In the genomic region with DNA sequence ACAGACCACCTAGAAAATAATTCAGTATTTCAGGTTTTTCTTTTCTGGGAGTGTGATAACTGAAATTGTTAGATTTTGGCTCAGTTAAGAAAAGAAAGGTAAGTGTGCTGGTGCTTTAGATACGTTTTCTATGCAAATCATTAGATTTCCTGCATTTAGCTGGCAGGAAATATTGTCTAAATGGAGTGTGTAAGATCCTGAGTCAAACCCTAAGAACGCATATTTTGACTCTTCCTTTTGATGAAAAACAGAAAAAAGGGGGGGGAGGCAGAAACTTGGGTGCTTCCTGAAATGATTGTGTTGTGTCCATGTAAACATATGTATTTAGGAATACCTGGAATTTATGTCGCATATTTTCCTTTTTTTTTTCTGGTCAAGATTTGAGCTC, we compare ENCODE assay signal across 9 cellular contexts. TPM values are rescaled to one million over a fixed set of nuclear protein-coding genes. Genes with fewer than 3 reads are reported as not detected.
A peak's percentile ranks its signal among the peaks of the same experiment; 100 is the strongest.
DNase-seq lines count a peak whose midpoint lies in the region; ATAC-seq and TF ChIP-seq lines count a peak whose summit lies in the region.
"Had no signal": no experiment of that assay in that cellular context is flagged by ENCODE, and none has a peak within 500 bp of the region (broad histone marks: within the 10 kb centered on the region; RNA-seq: fewer than 3 reads in every experiment).

No MANE protein-coding gene starts in this region.

- no peak for TF ChIP-seq CTCF in HFF-Myc (IDR thresholded peaks at IDR 0.05; ENCODE audit: low read depth, low read length, missing control alignments)

- H3K4me3 Mint-ChIP-seq in activated CD4-positive, alpha-beta memory T cell treated with anti-CD3 and anti-CD28 coated beads, Interleukin-2, amount 10 ng/mL, durations not matched to agents 7 days and 5 days: peak overlapping the region; percentile 92
- peak overlapping the region; percentile 80 for H3K4me3 Mint-ChIP-seq in stimulated activated memory B cell treated with anti-CD40 and anti-IgM and Interleukin-4, amounts not matched to agents 10 μg/mL and 1 μg/mL and 100 μg/mL, for 72 hours

- CTCF ChIA-PET in activated CD4-positive, alpha-beta memory T cell treated with anti-CD3 and anti-CD28 coated beads, Interleukin-2, amount 10 ng/mL, durations not matched to agents 7 days and 5 days (lab: Charles Lee): interaction anchor here (0.6 to 4.9 kb wide), 24 partner anchors 9 to 518 kb away, joined by 3 to 42 read pairs (median 4); a partner anchor contains a TSS

- POLR2A ChIA-PET in activated CD4-positive, alpha-beta memory T cell treated with anti-CD3 and anti-CD28 coated beads, Interleukin-2, amount 10 ng/mL, durations not matched to agents 7 days and 5 days (lab: Charles Lee): interaction anchor here (0.7 to 7.1 kb wide), 8 partner anchors 9 to 334 kb away, joined by 3 to 100 read pairs (median 6); a partner anchor contains a TSS

- ATAC-seq in right cardiac atrium (no peak), GM19463 (IDR thresholded peaks at IDR 0.05; ENCODE audit: unreplicated experiment) (no peak)
- no peak for ATAC-seq in stimulated activated memory B cell treated with anti-CD40 and anti-IgM and Interleukin-4, amounts not matched to agents 10 μg/mL and 1 μg/mL and 100 μg/mL, for 72 hours

- H3K27me3 ChIP-seq in right cardiac atrium (ENCODE audit: control insufficient read depth, insufficient read depth): no peaks in the 10 kb centered on the region

- H3K36me3 Mint-ChIP-seq in activated CD4-positive, alpha-beta memory T cell treated with anti-CD3 and anti-CD28 coated beads, Interleukin-2, amount 10 ng/mL, durations not matched to agents 7 days and 5 days (ENCODE audit: low read depth): no peaks in the 10 kb centered on the region
- no peaks in the 10 kb centered on the region for H3K36me3 Mint-ChIP-seq in stimulated activated memory B cell treated with anti-CD40 and anti-IgM and Interleukin-4, amounts not matched to agents 10 μg/mL and 1 μg/mL and 100 μg/mL, for 72 hours

- peak overlapping the region; percentile 91 for H3K27ac ChIP-seq in right cardiac atrium (ENCODE audit: low read length)

- H3K4me1 Mint-ChIP-seq in activated CD4-positive, alpha-beta memory T cell treated with anti-CD3 and anti-CD28 coated beads, Interleukin-2, amount 10 ng/mL, durations not matched to agents 7 days and 5 days: peaks cover 56% of the 10 kb centered on the region
- peaks cover 40% of the 10 kb centered on the region for H3K4me1 Mint-ChIP-seq in stimulated activated memory B cell treated with anti-CD40 and anti-IgM and Interleukin-4, amounts not matched to agents 10 μg/mL and 1 μg/mL and 100 μg/mL, for 72 hours

- DNase-seq in HFF-Myc (ENCODE audit: extremely low read depth, low read depth): no peak
- no peak for DNase-seq in activated CD4-positive, alpha-beta memory T cell treated with anti-CD3 and anti-CD28 coated beads, Interleukin-2, amount 10 ng/mL, durations not matched to agents 7 days and 5 days
- DNase-seq in right cardiac atrium: no peak
- DNase-seq in dedifferentiated amniotic fluid mesenchymal stem cell (ENCODE audit: extremely low spot score): no peak
- no peak for DNase-seq in NK-92 treated with Interleukin-12 subunit alpha and Interleukin-12 subunit beta, amount 100 ng/mL, for 24 hours (lab: John Stamatoyannopoulos, UW)
- no peak for DNase-seq in NCI-H774 (lab: John Stamatoyannopoulos, UW)
- DNase-seq: NCI-H2081 had no signal

- intact Hi-C loops in right cardiac atrium (cut with DNase I): loop anchor here in 3 of 4 donors (5.0 to 10.0 kb wide), 6 partner anchors 64 to 236 kb away; no protein-coding TSS in a partner anchor

- under 1% methylated on average over 3 of the region's 3 CpGs for WGBS in right cardiac atrium

- H3K27me3 Mint-ChIP-seq in activated CD4-positive, alpha-beta memory T cell treated with anti-CD3 and anti-CD28 coated beads, Interleukin-2, amount 10 ng/mL, durations not matched to agents 7 days and 5 days: no peaks in the 10 kb centered on the region
- no peaks in the 10 kb centered on the region for H3K27me3 Mint-ChIP-seq in stimulated activated memory B cell treated with anti-CD40 and anti-IgM and Interleukin-4, amounts not matched to agents 10 μg/mL and 1 μg/mL and 100 μg/mL, for 72 hours

- H3K4me3 ChIP-seq in HFF-Myc (replicated peaks; ENCODE audit: low read depth, low read length): peak overlapping the region; percentile 62
- peak overlapping the region; percentile 81 for H3K4me3 ChIP-seq in right cardiac atrium (ENCODE audit: low read length)

- H3K9me3 ChIP-seq in right cardiac atrium (ENCODE audit: control insufficient read depth, low read length): no peaks in the 10 kb centered on the region

- H3K4me1 ChIP-seq in right cardiac atrium (ENCODE audit: control insufficient read depth, insufficient read depth, low read length): peaks cover 6% of the 10 kb centered on the region

- no peaks in the 10 kb centered on the region for H3K9me3 Mint-ChIP-seq in activated CD4-positive, alpha-beta memory T cell treated with anti-CD3 and anti-CD28 coated beads, Interleukin-2, amount 10 ng/mL, durations not matched to agents 7 days and 5 days
- no peaks in the 10 kb centered on the region for H3K9me3 Mint-ChIP-seq in stimulated activated memory B cell treated with anti-CD40 and anti-IgM and Interleukin-4, amounts not matched to agents 10 μg/mL and 1 μg/mL and 100 μg/mL, for 72 hours

- H3K27ac Mint-ChIP-seq in activated CD4-positive, alpha-beta memory T cell treated with anti-CD3 and anti-CD28 coated beads, Interleukin-2, amount 10 ng/mL, durations not matched to agents 7 days and 5 days: peak overlapping the region; percentile 80
- peak overlapping the region; percentile 52 for H3K27ac Mint-ChIP-seq in stimulated activated memory B cell treated with anti-CD40 and anti-IgM and Interleukin-4, amounts not matched to agents 10 μg/mL and 1 μg/mL and 100 μg/mL, for 72 hours

RNA-seq across cellular contexts. Expression of a gene that starts 1.2 kb away (rescaled TPM):
- total RNA-seq in activated CD4-positive, alpha-beta memory T cell treated with anti-CD3 and anti-CD28 coated beads, Interleukin-2, amount 10 ng/mL, durations not matched to agents 7 days and 5 days: 10 to 100 TPM; 29.8 to 30.6 TPM
- total RNA-seq in right cardiac atrium: 10 to 100 TPM; 45.2 to 89.9 (median 60.7) TPM
- polyA plus RNA-seq in right cardiac atrium: 31.3 TPM

RNA-seq across cellular contexts. Expression of a gene that starts 29.9 kb away (rescaled TPM):
- 100 to 1,000 TPM; 115 to 117 TPM for total RNA-seq in activated CD4-positive, alpha-beta memory T cell treated with anti-CD3 and anti-CD28 coated beads, Interleukin-2, amount 10 ng/mL, durations not matched to agents 7 days and 5 days
- 100 to 1,000 TPM; 163 to 198 (median 190) TPM for total RNA-seq in right cardiac atrium
- 233 TPM for polyA plus RNA-seq in right cardiac atrium

RNA-seq across cellular contexts. Expression of a gene that starts 43.0 kb away (rescaled TPM):
- total RNA-seq in activated CD4-positive, alpha-beta memory T cell treated with anti-CD3 and anti-CD28 coated beads, Interleukin-2, amount 10 ng/mL, durations not matched to agents 7 days and 5 days: 10 to 100 TPM; 19.6 to 22.6 TPM
- total RNA-seq in right cardiac atrium: 10 to 100 TPM; 36.8 to 46.8 (median 41.0) TPM
- polyA plus RNA-seq in right cardiac atrium: 42.3 TPM
